9 cellular contexts compared by ENCODE assay signal in genomic region chr3:49930922-49931321, GRCh38. TPM values are rescaled to one million over a fixed set of nuclear protein-coding genes. Genes with fewer than 3 reads are reported as not detected.
A peak's percentile ranks its signal among the peaks of the same experiment; 100 is the strongest.
DNase-seq lines count a peak whose midpoint lies in the region; TF ChIP-seq lines count a peak whose summit lies in the region.
"Had no signal": no experiment of that assay in that cellular context is flagged by ENCODE, and none has a peak within 500 bp of the region (broad histone marks: within the 10 kb centered on the region; RNA-seq: fewer than 3 reads in every experiment).

No MANE protein-coding gene starts in this region.

- H3K27me3 ChIP-seq in Caco-2 (replicated peaks; ENCODE audit: control insufficient read depth, insufficient read depth, low read length): no peaks in the 10 kb centered on the region

- H3K27ac ChIP-seq in HEK293 (ENCODE audit: extremely low read depth, low read depth, low read length): no peak overlapping the region

- H3K36me3 Mint-ChIP-seq in Caco-2 (ENCODE audit: insufficient read depth, unreplicated experiment): peaks cover 5% of the 10 kb centered on the region
- H3K36me3 Mint-ChIP-seq in chondrocyte (ENCODE audit: low read depth): no peaks in the 10 kb centered on the region

- DNase-seq in Caco-2 (peak; percentile 78 to 79), SHP77 treated with DMSO at 0.1 percent for 48 hours (lab: John Stamatoyannopoulos, UW) (peak; percentile 18), myocyte (ENCODE audit: low read depth) (peak; percentile 38), HPDE6-E6E7 (ENCODE audit: extremely low spot score) (no peak), chondrocyte (ENCODE audit: low spot score) (no peak), GDM1 (lab: John Stamatoyannopoulos, UW) (no peak)
- no peak for DNase-seq in stimulated activated CD4-positive, alpha-beta T cell treated with anti-CD3 and anti-CD28 coated beads, Interleukin-1b, Interleukin-23, amount 100 ng/mL, for 48 hours

- CTCF ChIA-PET in Caco-2 (lab: Charles Lee): interaction anchor here (0.5 to 1.0 kb wide), 3 partner anchors 9 to 39 kb away, joined by 3 to 13 read pairs (median 5); partner anchors contain the start of gene RBM6
- CTCF ChIA-PET in HEK293 (lab: Yijun Ruan, JAX): interaction anchor here (0.7 to 1.2 kb wide), 2 partner anchors 10 to 126 kb away, joined by 3 read pairs; no protein-coding TSS in a partner anchor

- H3K4me1 Mint-ChIP-seq in Caco-2 (ENCODE audit: low read depth, unreplicated experiment) (peaks cover 8% of the 10 kb centered on the region), chondrocyte (ENCODE audit: low read depth) (peaks cover 20% of the 10 kb centered on the region)

- H3K27ac Mint-ChIP-seq in Caco-2 (ENCODE audit: unreplicated experiment) (peak overlapping the region; percentile 7), chondrocyte (ENCODE audit: unreplicated experiment) (no peak overlapping the region)

- H3K4me3 ChIP-seq in Caco-2 (ENCODE audit: low read depth, low read length) (no peak overlapping the region), HEK293 (ENCODE audit: low read depth, low read length) (no peak overlapping the region)
- H3K4me3 ChIP-seq: lung had no signal

- no peaks in the 10 kb centered on the region for H3K36me3 ChIP-seq in Caco-2 (ENCODE audit: control insufficient read depth, insufficient read depth, low read length)
- no peaks in the 10 kb centered on the region for H3K36me3 ChIP-seq in HEK293 (ENCODE audit: control insufficient read depth in 2 of 2, insufficient read depth in 1 of 2, low read length in 2 of 2)

- H3K9me3 Mint-ChIP-seq in Caco-2 (ENCODE audit: unreplicated experiment) (no peaks in the 10 kb centered on the region), chondrocyte (ENCODE audit: low read depth) (no peaks in the 10 kb centered on the region)

- BruUV-seq in Caco-2 (replicated peaks; lab: Mats Ljungman, UMichigan): no TSS peak

- peak in 1 of 2 experiments; percentile 45 for TF ChIP-seq CTCF in Caco-2 (IDR thresholded peaks at IDR 0.05; ENCODE audit: insufficient read depth in 1 of 2, low read depth in 1 of 2, low read length in 1 of 2, severe bottlenecking in 1 of 2, unreplicated experiment in 1 of 2)
- TF ChIP-seq CTCF in HEK293 (tag by site-specific recombination; IDR thresholded peaks at IDR 0.05): 0 out of 2 replicates have a peak, but pooled peaks have one; percentile 12
- TF ChIP-seq CTCF in chondrocyte (IDR thresholded peaks at IDR 0.05): no peak

- H3K9me3 ChIP-seq in Caco-2 (no peaks in the 10 kb centered on the region), HEK293 (ENCODE audit: control insufficient read depth, insufficient read depth, low read depth, low read length) (no peaks in the 10 kb centered on the region)

- intact Hi-C loops in Caco-2 (cut with micrococcal nuclease; ENCODE audit: unreplicated experiment): no loop called here

- H3K4me1 ChIP-seq in Caco-2 (peaks cover 21% of the 10 kb centered on the region), HEK293 (ENCODE audit: control insufficient read depth, insufficient read depth, low read length) (no peaks in the 10 kb centered on the region; the same call in 1 of the 2 replicates)

- POLR2A ChIA-PET in Caco-2 (lab: Charles Lee): interaction anchor here (1.4 kb wide), 1 partner anchor 9 kb away, joined by 15 read pairs; the partner anchor contains the start of gene RBM6
- POLR2A ChIA-PET in HEK293 (lab: Yijun Ruan, JAX): interaction anchor here (1.4 kb wide), 1 partner anchor 9 kb away, joined by 9 read pairs; the partner anchor contains the start of gene RBM6

- H3K4me3 Mint-ChIP-seq in Caco-2 (ENCODE audit: unreplicated experiment) (peak overlapping the region; percentile 42), chondrocyte (ENCODE audit: unreplicated experiment) (no peak overlapping the region)

- H3K27me3 Mint-ChIP-seq in Caco-2 (ENCODE audit: insufficient read depth, unreplicated experiment) (no peaks in the 10 kb centered on the region), chondrocyte (ENCODE audit: low read depth) (no peaks in the 10 kb centered on the region)

TF ChIP-seq in HEK293, 187 proteins besides CTCF, POLR2A, EP300 and RAD21:
- TF ChIP-seq KLF7 (tag by site-specific recombination; IDR thresholded peaks at IDR 0.05; ENCODE audit: borderline replicate concordance): no peak
- TF ChIP-seq SCRT2 (tag by site-specific recombination; IDR thresholded peaks at IDR 0.05): peak; percentile 97
- TF ChIP-seq, protein P1, sequence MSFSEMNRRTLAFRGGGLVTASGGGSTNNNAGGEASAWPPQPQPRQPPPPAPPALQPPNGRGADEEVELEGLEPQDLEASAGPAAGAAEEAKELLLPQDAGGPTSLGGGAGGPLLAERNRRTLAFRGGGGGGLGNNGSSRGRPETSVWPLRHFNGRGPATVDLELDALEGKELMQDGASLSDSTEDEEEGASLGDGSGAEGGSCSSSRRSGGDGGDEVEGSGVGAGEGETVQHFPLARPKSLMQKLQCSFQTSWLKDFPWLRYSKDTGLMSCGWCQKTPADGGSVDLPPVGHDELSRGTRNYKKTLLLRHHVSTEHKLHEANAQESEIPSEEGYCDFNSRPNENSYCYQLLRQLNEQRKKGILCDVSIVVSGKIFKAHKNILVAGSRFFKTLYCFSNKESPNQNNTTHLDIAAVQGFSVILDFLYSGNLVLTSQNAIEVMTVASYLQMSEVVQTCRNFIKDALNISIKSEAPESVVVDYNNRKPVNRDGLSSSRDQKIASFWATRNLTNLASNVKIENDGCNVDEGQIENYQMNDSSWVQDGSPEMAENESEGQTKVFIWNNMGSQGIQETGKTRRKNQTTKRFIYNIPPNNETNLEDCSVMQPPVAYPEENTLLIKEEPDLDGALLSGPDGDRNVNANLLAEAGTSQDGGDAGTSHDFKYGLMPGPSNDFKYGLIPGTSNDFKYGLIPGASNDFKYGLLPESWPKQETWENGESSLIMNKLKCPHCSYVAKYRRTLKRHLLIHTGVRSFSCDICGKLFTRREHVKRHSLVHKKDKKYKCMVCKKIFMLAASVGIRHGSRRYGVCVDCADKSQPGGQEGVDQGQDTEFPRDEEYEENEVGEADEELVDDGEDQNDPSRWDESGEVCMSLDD (tag by site-specific recombination; IDR thresholded peaks at IDR 0.05): no peak
- TF ChIP-seq SP3 (tag by site-specific recombination; IDR thresholded peaks at IDR 0.05): no peak
- TF ChIP-seq ZNF561 (tag by site-specific recombination; IDR thresholded peaks at IDR 0.05; ENCODE audit: borderline replicate concordance): 0 out of 2 replicates have a peak, but pooled peaks have one; percentile 35
- TF ChIP-seq SCRT1 (tag by site-specific recombination; IDR thresholded peaks at IDR 0.05; ENCODE audit: borderline replicate concordance): peak; percentile 86
- no peak for TF ChIP-seq ZNF280C (tag by site-specific recombination; IDR thresholded peaks at IDR 0.05)
- TF ChIP-seq ZNF335 (tag by site-specific recombination; conservative IDR thresholded peaks at IDR 0.05): peak; percentile 65
- peak; percentile 5; the same call in 1 of the 2 replicates for TF ChIP-seq ZNF654 (tag by site-specific recombination; IDR thresholded peaks at IDR 0.05; ENCODE audit: low read depth)
- peak; percentile 65; the same call in 1 of the 2 replicates for TF ChIP-seq ZNF600 (tag by site-specific recombination; IDR thresholded peaks at IDR 0.05)
- TF ChIP-seq EGR2 (tag by site-specific recombination; IDR thresholded peaks at IDR 0.05; ENCODE audit: low read depth): no peak

RNA-seq across cellular contexts. Expression of gene MON1A, which starts 1.3 kb away (rescaled TPM):
- 7.4 and 7.7 TPM in 2 replicates for total RNA-seq in Caco-2 (2022)
- 14.7 and 19.8 TPM in 2 replicates for total RNA-seq in myocyte
- polyA plus RNA-seq in myocyte (2012): 13.7 TPM
- 9.6 to 13.6 TPM (median 11.0 TPM) in 3 replicates for total RNA-seq in chondrocyte

RNA-seq across cellular contexts. Expression of gene RBM6, which starts 9.0 kb away (rescaled TPM):
- total RNA-seq in Caco-2 (2022): 69.8 and 74.1 TPM in 2 replicates
- total RNA-seq in myocyte: 48.8 and 56.7 TPM in 2 replicates
- 42.0 TPM for polyA plus RNA-seq in myocyte (2012)
- 57.1 to 70.7 TPM (median 61.0 TPM) in 3 replicates for total RNA-seq in chondrocyte

RNA-seq across cellular contexts. Expression of gene MST1R, which starts 27.2 kb away (rescaled TPM):
- total RNA-seq in Caco-2 (2022) (11.8 and 13.6 TPM in 2 replicates), myocyte (0.27 TPM in 1 of 2 replicates, not detected in the other), chondrocyte (0.55 to 1.1 TPM (median 0.56 TPM) in 3 replicates)
- polyA plus RNA-seq in myocyte (2012): 0.72 TPM

Comparison
In these comparisons a context has a peak if more than half of its experiments do, and no peak if none do; other contexts are left out.
1. DNase-seq: peak in Caco-2 (2 of 2), SHP77 treated with DMSO at 0.1 percent for 48 hours (single experiment) and myocyte (single experiment); none in stimulated activated CD4-positive, alpha-beta T cell treated with anti-CD3 and anti-CD28 coated beads, Interleukin-1b, Interleukin-23, amount 100 ng/mL, for 48 hours (single experiment), HPDE6-E6E7 (single experiment), chondrocyte (single experiment) and GDM1 (single experiment).